Comparison of ENCODE assay signal across 15 cellular contexts in genomic region chr14:102853703-102854396, GRCh38.
"Had no signal": no experiment of that assay in that cellular context is flagged by ENCODE, and none has a peak within 500 bp of the region (broad histone marks: within the 10 kb centered on the region; RNA-seq: fewer than 3 reads in every experiment).

No MANE protein-coding gene starts in this region.

- H3K9me3 Mint-ChIP-seq: activated T-cell treated with anti-CD3 and anti-CD28 coated beads, Interleukin-2, amount 50 U/mL, for 4 hours; naive B cell had no signal

- H3K27me3 Mint-ChIP-seq: naive B cell, T-cell had no signal

- H3K4me3 Mint-ChIP-seq: activated T-cell treated with anti-CD3 and anti-CD28 coated beads, Interleukin-2, amount 50 U/mL, for 4 hours; naive B cell; T-cell had no signal

- DNase-seq: activated CD4-positive, alpha-beta T cell treated with anti-CD3 and anti-CD28 coated beads for 4 hours; activated naive CD4-positive, alpha-beta T cell treated with Interleukin-2 at 50 U/mL for 16 hours; activated T-cell treated with anti-CD3 and anti-CD28 coated beads, Interleukin-2, amount 50 U/mL, for 4 hours; brain microvascular endothelial cell; cerebellar nuclear complex; dermis blood vessel endothelial cell; glutamatergic neuron; left cardiac atrium; lower lobe of right lung; naive B cell; retina; T-cell; T1000; tibial artery; WERI-Rb-1 had no signal

- ATAC-seq: left cardiac atrium, lower lobe of right lung, T-cell had no signal
